ENCODE assay signal across 24 cellular contexts in genomic region chr21:18772876-18773275, GRCh38.
"Had no signal": no experiment of that assay in that cellular context is flagged by ENCODE, and none has a peak within 500 bp of the region (broad histone marks: within the 10 kb centered on the region; RNA-seq: fewer than 3 reads in every experiment).

No MANE protein-coding gene starts in this region.

- ATAC-seq: activated CD4-positive, alpha-beta T cell treated with anti-CD3 and anti-CD28 coated beads for 36 hours; activated CD4-positive, CD25-positive, alpha-beta regulatory T cell treated with anti-CD3 and anti-CD28 coated beads, Interleukin-2, amount 50 U/mL, for 24 hours; activated CD8-positive, alpha-beta T cell treated with anti-CD3 and anti-CD28 coated beads, Interleukin-2, amount 10 ng/mL, durations not matched to agents 7 days and 5 days; activated naive CD4-positive, alpha-beta T cell treated with anti-CD3 and anti-CD28 coated beads, Interleukin-2, amount 50 U/mL, for 72 hours; K562; WTC11 had no signal

- DNase-seq: activated CD4-positive, alpha-beta T cell treated with anti-CD3 and anti-CD28 coated beads for 36 hours; activated CD4-positive, alpha-beta T cell treated with anti-CD3 and anti-CD28 coated beads, Interleukin-2, amount 10 ng/mL, durations not matched to agents 7 days and 5 days; activated CD4-positive, alpha-beta T cell treated with anti-CD3 and anti-CD28 coated beads, Interleukin-2, amount 50 U/mL, for 48 hours; activated CD8-positive, alpha-beta T cell treated with anti-CD3 and anti-CD28 coated beads, Interleukin-2, amount 10 ng/mL, durations not matched to agents 7 days and 5 days; activated gamma-delta T cell treated with Interleukin-2 at 50 U/mL for 16 hours; activated naive CD4-positive, alpha-beta T cell treated with anti-CD3 and anti-CD28 coated beads for 36 hours; activated T-cell treated with anti-CD3 and anti-CD28 coated beads, Interleukin-2, amount 50 U/mL, for 24 hours; adrenal gland; anterior cingulate cortex; IMR-90; NCI-H1092 treated with DMSO at 0.1 percent for 48 hours; NCI-H1417 treated with DMSO at 0.1 percent for 48 hours; NCI-H187 treated with DMSO at 0.1 percent for 48 hours; NCI-H2081; NCI-H524 treated with DMSO at 0.1 percent for 48 hours; NK-92 treated with Interleukin-12 subunit alpha and Interleukin-12 subunit beta, amount 100 ng/mL, for 24 hours; SHP77 had no signal

- H3K4me1 ChIP-seq: adrenal gland, SJCRH30 had no signal

- H3K27me3 ChIP-seq: adrenal gland, SJCRH30 had no signal

- H3K9me3 ChIP-seq: adrenal gland, SJCRH30 had no signal

- H3K4me3 ChIP-seq: adrenal gland, K562, SJCRH30, SK-N-MC had no signal

- FAIRE-seq: K562, TTC549 had no signal

- H3K36me3 ChIP-seq: adrenal gland, SJCRH30 had no signal

- H3K27ac ChIP-seq: adrenal gland, SJCRH30, SK-N-MC had no signal
